In genomic region chr10:17454181-17454800, GRCh38 we compare ENCODE assay signal across 8 cellular contexts. TPM values are rescaled to one million over a fixed set of nuclear protein-coding genes. Genes with fewer than 3 reads are reported as not detected.
DNase-seq lines count a peak whose midpoint lies in the region; ATAC-seq and TF ChIP-seq lines count a peak whose summit lies in the region.

Gene ST8SIA6, minus strand, starts transcription at chr10:17454595. Its CDS starts 340 bp downstream, at chr10:17454255.

- no peak within 1 kb of the TSS for H3K27ac ChIP-seq in parathyroid adenoma

- no peaks in the 10 kb centered on the region for H3K79me2 ChIP-seq in parathyroid adenoma

- no peak within 1 kb of the TSS for H3K9ac ChIP-seq in parathyroid adenoma

- TF ChIP-seq CTCF in parathyroid adenoma (IDR thresholded peaks at IDR 0.05), result no peak

- no peaks in the 10 kb centered on the region for H3K9me3 ChIP-seq in parathyroid adenoma (ENCODE audit: control insufficient read depth, low read length)

- ATAC-seq in GM21529 (IDR thresholded peaks at IDR 0.05; ENCODE audit: unreplicated experiment) (peak; percentile 63), HG03460 (IDR thresholded peaks at IDR 0.05; ENCODE audit: unreplicated experiment) (no peak)

- peak within 1 kb of the TSS; percentile 39 for H3K4me3 ChIP-seq in parathyroid adenoma (ENCODE audit: low read depth, low read length)

- no peaks in the 10 kb centered on the region for H3K4me1 ChIP-seq in parathyroid adenoma

- no peaks in the 10 kb centered on the region for H3K27me3 ChIP-seq in parathyroid adenoma (ENCODE audit: control insufficient read depth, insufficient read depth, low read length)

- no peaks in the 10 kb centered on the region for H3K36me3 ChIP-seq in parathyroid adenoma (ENCODE audit: control insufficient read depth, insufficient read depth, low read length)

- H3K4me2 ChIP-seq in parathyroid adenoma (ENCODE audit: low read length), result peak within 1 kb of the TSS; percentile 63

- peak; percentile 51 for DNase-seq in COLO668 (lab: John Stamatoyannopoulos, UW; ENCODE audit: unreplicated experiment)
- peak; percentile 60 for DNase-seq in MV-4-11 (lab: John Stamatoyannopoulos, UW)
- DNase-seq in activated effector memory CD4-positive, alpha-beta T cell treated with anti-CD3 and anti-CD28 coated beads, Interleukin-2, amount 50 U/mL, for 16 hours, result peak; percentile 81
- peak; percentile 47 for DNase-seq in glomerular visceral epithelial cell (ENCODE audit: extremely low spot score)
- DNase-seq in mesenteric fat pad (ENCODE audit: low spot score), result no peak

- peak within 1 kb of the TSS; percentile 44 for H2AFZ ChIP-seq in parathyroid adenoma

RNA-seq across cellular contexts. Expression of gene ST8SIA6, which starts in this region (rescaled TPM):
- total RNA-seq in mesenteric fat pad, result 0.35 TPM
